27 cellular contexts compared by ENCODE assay signal in genomic region chr3:132016061-132017041, GRCh38. TPM values are rescaled to one million over a fixed set of nuclear protein-coding genes. Genes with fewer than 3 reads are reported as not detected.
DNase-seq lines count a peak whose midpoint lies in the region; ATAC-seq and TF ChIP-seq lines count a peak whose summit lies in the region.
"Had no signal": no experiment of that assay in that cellular context is flagged by ENCODE, and none has a peak within 500 bp of the region (broad histone marks: within the 10 kb centered on the region; RNA-seq: fewer than 3 reads in every experiment).

No MANE protein-coding gene starts in this region.

- H4K20me1 ChIP-seq in HCT116 (ENCODE audit: insufficient read depth), result no peaks in the 10 kb centered on the region

- peak; percentile 61 for DNase-seq in AG10803 (ENCODE audit: low read depth)
- no peak for DNase-seq in HCT116 (ENCODE audit: low read depth, low spot score)
- DNase-seq in SK-N-MC (ENCODE audit: low read depth, low spot score), result no peak
- DNase-seq in fibroblast of peridontal ligament (ENCODE audit: extremely low read depth), result peak; percentile 5
- no peak for DNase-seq in activated CD4-positive, alpha-beta T cell treated with anti-CD3 and anti-CD28 coated beads, Interleukin-2, amount 50 U/mL, for 4 hours
- no peak for DNase-seq in effector memory CD4-positive, alpha-beta T cell
- DNase-seq in foreskin melanocyte, result no peak
- DNase-seq in H4 (ENCODE audit: low spot score), result no peak
- DNase-seq: activated CD8-positive, alpha-beta memory T cell treated with anti-CD3 and anti-CD28 coated beads, Interleukin-2, amount 50 U/mL, for 48 hours; activated CD8-positive, alpha-beta T cell treated with anti-CD3 and anti-CD28 coated beads for 36 hours; activated naive CD4-positive, alpha-beta T cell treated with anti-CD3 and anti-CD28 coated beads, Interleukin-2, amount 10 ng/mL, durations not matched to agents 7 days and 5 days; CD4-positive, alpha-beta memory T cell; islet precursor cell; left lung; mesenchymal stem cell; NCI-H1930; NCI-H524 treated with DMSO at 0.1 percent for 48 hours; pancreas; retina; Right ventricle myocardium superior; small intestine; stimulated activated naive CD4-positive, alpha-beta T cell treated with Interleukin-2 at 50 U/mL for 16 hours had no signal

- TF ChIP-seq POLR2A in HCT116 (IDR thresholded peaks at IDR 0.05; ENCODE audit: borderline replicate concordance, extremely low read depth, insufficient read depth, insufficient read length), result no peak

- no peak for TF ChIP-seq RAD21 in HCT116 (IDR thresholded peaks at IDR 0.05; ENCODE audit: low read depth)

- H3K36me3 ChIP-seq in HCT116 (ENCODE audit: control insufficient read depth in 1 of 2, insufficient read depth in 2 of 2, low read length in 2 of 2), result no peaks in the 10 kb centered on the region
- H3K36me3 ChIP-seq in SK-N-MC (ENCODE audit: insufficient read depth, low read length), result no peaks in the 10 kb centered on the region
- no peaks in the 10 kb centered on the region for H3K36me3 ChIP-seq in effector memory CD4-positive, alpha-beta T cell (ENCODE audit: control insufficient read depth, insufficient read depth, low read length)
- H3K36me3 ChIP-seq: left lung, pancreas, suprapubic skin had no signal

- no peak overlapping the region for H2AFZ ChIP-seq in HCT116 (ENCODE audit: low read depth, low read length, poor library complexity, severe bottlenecking)

- TF ChIP-seq CTCF in AG10803 (conservative IDR thresholded peaks at IDR 0.05; ENCODE audit: low read length) (no peak), HCT116 (IDR thresholded peaks at IDR 0.05 in 2 of 3, conservative IDR thresholded peaks at IDR 0.05 in 1 of 3; ENCODE audit: borderline replicate concordance in 1 of 3, insufficient read depth in 1 of 3, low read depth in 2 of 3, low read length in 2 of 3) (no peak)

- H3K4me3 ChIP-seq in AG10803 (ENCODE audit: low read length) (no peak overlapping the region), HCT116 (replicated peaks in 1 of 2; ENCODE audit: low read depth in 1 of 2, low read length in 2 of 2) (no peak overlapping the region), SK-N-MC (no peak overlapping the region)
- H3K4me3 ChIP-seq in effector memory CD4-positive, alpha-beta T cell (ENCODE audit: insufficient read depth, low read depth, low read length, poor library complexity, severe bottlenecking), result no peak overlapping the region
- H3K4me3 ChIP-seq: left lung, pancreas, suprapubic skin had no signal

- intact Hi-C loops in HCT116 (cut with micrococcal nuclease), result no loop called here

- peaks cover 65% of the 10 kb centered on the region for H3K27me3 ChIP-seq in HCT116 (ENCODE audit: insufficient read depth, low read length)
- peaks cover 4% of the 10 kb centered on the region for H3K27me3 ChIP-seq in effector memory CD4-positive, alpha-beta T cell (replicated peaks; ENCODE audit: control insufficient read depth, insufficient read depth, low read length, poor library complexity, severe bottlenecking)
- H3K27me3 ChIP-seq: pancreas had no signal

- H3K27ac ChIP-seq in HCT116 (ENCODE audit: low read depth, low read length), result no peak overlapping the region
- peak overlapping the region; percentile 2; the same call in 1 of the 2 replicates for H3K27ac ChIP-seq in SK-N-MC
- H3K27ac ChIP-seq in effector memory CD4-positive, alpha-beta T cell (ENCODE audit: insufficient read depth, low read length, poor library complexity, severe bottlenecking), result no peak overlapping the region
- H3K27ac ChIP-seq: KMS-11, left lung, pancreas, suprapubic skin had no signal

- no peak for ATAC-seq in HCT116
- ATAC-seq: activated CD8-positive, alpha-beta T cell treated with anti-CD3 and anti-CD28 coated beads for 36 hours; left lung; pancreas had no signal

- no peak overlapping the region for H3K9ac ChIP-seq in HCT116 (ENCODE audit: low read length)
- H3K9ac ChIP-seq in SK-N-MC (ENCODE audit: insufficient read length), result no peak overlapping the region
- H3K9ac ChIP-seq: KMS-11 had no signal

- H3K4me1 ChIP-seq in HCT116 (ENCODE audit: control insufficient read depth in 1 of 2, insufficient read depth in 2 of 2, low read length in 2 of 2), result no peaks in the 10 kb centered on the region
- H3K4me1 ChIP-seq in effector memory CD4-positive, alpha-beta T cell (ENCODE audit: control insufficient read depth, insufficient read depth, low read length, poor library complexity, severe bottlenecking), result no peaks in the 10 kb centered on the region
- H3K4me1 ChIP-seq: left lung, pancreas, suprapubic skin had no signal

- CTCF ChIA-PET in HCT116 (lab: Charles Lee), result interaction anchor here (1.2 kb wide), 1 partner anchor 19 kb away, joined by 3 read pairs; the partner anchor contains the start of gene CPNE4

- H3K9me3 ChIP-seq in HCT116 (ENCODE audit: control insufficient read depth in 1 of 2, insufficient read depth in 1 of 2, low read depth in 1 of 2, low read length in 2 of 2) (no peaks in the 10 kb centered on the region), SK-N-MC (ENCODE audit: low read depth, low read length) (no peaks in the 10 kb centered on the region)
- H3K9me3 ChIP-seq in effector memory CD4-positive, alpha-beta T cell (ENCODE audit: control insufficient read depth, low read length), result no peaks in the 10 kb centered on the region
- H3K9me3 ChIP-seq: left lung, pancreas, suprapubic skin had no signal

- POLR2A ChIA-PET in HCT116 (lab: Charles Lee), result no interaction called here

- no peaks in the 10 kb centered on the region for H3K9me2 ChIP-seq in HCT116 (ENCODE audit: insufficient read depth)

- no TSS peak for BruUV-seq in HCT116 (replicated peaks; lab: Mats Ljungman, UMichigan)

- H3K79me2 ChIP-seq in HCT116 (ENCODE audit: insufficient read depth, low read length), result no peaks in the 10 kb centered on the region

- no peak overlapping the region for H3K4me2 ChIP-seq in HCT116 (ENCODE audit: low read length)
- H3K4me2 ChIP-seq: KMS-11 had no signal

- RAD21 ChIA-PET in HCT116 (lab: Charles Lee; ENCODE audit: low non-redundant PET in 1 of 2, low total read pairs in 2 of 2, uncharacterized antibody in 2 of 2, unreplicated experiment in 2 of 2), result no interaction called here

TF ChIP-seq in HCT116, 20 proteins besides CTCF, POLR2A, EP300 and RAD21:
- TF ChIP-seq CEBPB (IDR thresholded peaks at IDR 0.05; ENCODE audit: low read depth) (0 out of 2 replicates have a peak, but pooled peaks have one; percentile 24), ZNF274 (IDR thresholded peaks at IDR 0.05; ENCODE audit: low read depth, low read length) (no peak), ATF3 (IDR thresholded peaks at IDR 0.05) (0 out of 2 replicates have a peak, but pooled peaks have one; percentile 56)

RNA-seq across cellular contexts. Expression of gene CPNE4, which starts 18.5 kb away (rescaled TPM):
- not detected for total RNA-seq in HCT116 (2021; ENCODE audit: unreplicated experiment)
- polyA plus RNA-seq in HCT116 (2012), result not detected in 2 replicates
- 0.12 and 0.14 TPM in 2 replicates for total RNA-seq in H4 (2014; rRNA removed; shearing (Covaris generic))
- total RNA-seq: activated CD8-positive, alpha-beta T cell treated with anti-CD3 and anti-CD28 coated beads for 36 hours; CD4-positive, alpha-beta memory T cell; chondrocyte; Daoy; T-helper 2 cell treated with Interferon-gamma antibody and Interleukin-4, amounts not matched to agents 100 ng/mL and 5 ng/mL, for 36 hours had no signal
- polyA plus RNA-seq: CD4-positive, alpha-beta memory T cell had no signal

Comparison
In these comparisons a context has a peak if more than half of its experiments do, and no peak if none do; other contexts are left out.
1. DNase-seq: peak in AG10803 (single experiment) and fibroblast of peridontal ligament (single experiment); none in HCT116 (single experiment), SK-N-MC (single experiment), activated CD4-positive, alpha-beta T cell treated with anti-CD3 and anti-CD28 coated beads, Interleukin-2, amount 50 U/mL, for 4 hours (0 of 2), effector memory CD4-positive, alpha-beta T cell (0 of 3), foreskin melanocyte (single experiment) and H4 (single experiment).